In the genomic region with DNA sequence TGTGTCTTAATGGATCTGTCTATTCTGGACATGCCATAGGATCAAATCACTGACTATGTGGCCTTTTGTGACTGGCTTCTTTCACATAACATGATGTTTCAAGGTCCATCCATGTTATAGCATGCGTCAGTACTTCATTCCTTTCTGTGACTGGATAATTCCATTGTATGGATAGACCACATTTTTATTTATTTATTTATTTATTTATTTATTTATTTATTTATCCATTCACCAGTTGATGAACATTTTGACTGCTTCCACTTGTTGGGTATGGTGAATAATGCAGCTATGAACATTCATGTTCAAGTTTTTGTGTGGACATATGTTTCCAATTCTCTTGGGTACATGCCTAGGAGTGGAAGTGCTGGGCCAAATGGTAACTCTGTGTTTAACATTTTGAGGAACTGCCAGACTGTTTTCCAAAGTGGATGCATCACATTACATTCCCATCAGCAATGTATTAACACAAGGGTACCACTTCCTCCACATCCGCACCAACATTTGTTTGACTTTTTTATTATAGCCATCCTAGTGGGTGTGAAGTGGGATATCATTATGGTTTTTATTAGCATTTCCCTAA, we compare ENCODE assay signal across 22 cellular contexts. TPM values are rescaled to one million over a fixed set of nuclear protein-coding genes. Genes with fewer than 3 reads are reported as not detected.
"Had no signal": no experiment of that assay in that cellular context is flagged by ENCODE, and none has a peak within 500 bp of the region (broad histone marks: within the 10 kb centered on the region; RNA-seq: fewer than 3 reads in every experiment).

No MANE protein-coding gene starts in this region.

- FAIRE-seq: bronchial epithelial cell had no signal

- H3K4me1 ChIP-seq: colonic mucosa had no signal

- H3K9me3 Mint-ChIP-seq: activated CD4-positive, alpha-beta memory T cell treated with anti-CD3 and anti-CD28 coated beads, Interleukin-2, amount 10 ng/mL, durations not matched to agents 7 days and 5 days; activated CD4-positive, alpha-beta T cell treated with anti-CD3 and anti-CD28 coated beads, Interleukin-2, amount 10 ng/mL, durations not matched to agents 7 days and 5 days; activated naive CD4-positive, alpha-beta T cell treated with anti-CD3 and anti-CD28 coated beads, Interleukin-2, amount 50 U/mL, for 72 hours; activated T-cell treated with anti-CD3 and anti-CD28 coated beads, Interleukin-2, amount 50 U/mL, for 4 hours; activated T-helper 2 cell treated with anti-CD3 and anti-CD28 coated beads, Interferon-gamma antibody, Interleukin-2, Interleukin-4, amounts not matched to agents 10 μg/mL and 5 μg/mL and 100 μg/mL, durations not matched to agents 14 hours and 24 hours and 36 hours; naive thymus-derived CD8-positive, alpha-beta T cell; WTC11 had no signal

- H3K4me3 Mint-ChIP-seq: activated CD4-positive, alpha-beta memory T cell treated with anti-CD3 and anti-CD28 coated beads, Interleukin-2, amount 10 ng/mL, durations not matched to agents 7 days and 5 days; activated CD4-positive, alpha-beta T cell treated with anti-CD3 and anti-CD28 coated beads, Interleukin-2, amount 10 ng/mL, durations not matched to agents 7 days and 5 days; activated T-cell treated with anti-CD3 and anti-CD28 coated beads, Interleukin-2, amount 50 U/mL, for 4 hours; naive thymus-derived CD8-positive, alpha-beta T cell; WTC11 had no signal

- H3K27ac ChIP-seq: colonic mucosa, heart right ventricle, left lung, lower lobe of right lung, tibial nerve had no signal

- H3K27ac Mint-ChIP-seq: activated CD4-positive, alpha-beta memory T cell treated with anti-CD3 and anti-CD28 coated beads, Interleukin-2, amount 10 ng/mL, durations not matched to agents 7 days and 5 days; activated CD4-positive, alpha-beta T cell treated with anti-CD3 and anti-CD28 coated beads, Interleukin-2, amount 10 ng/mL, durations not matched to agents 7 days and 5 days; activated naive CD4-positive, alpha-beta T cell treated with anti-CD3 and anti-CD28 coated beads, Interleukin-2, amount 50 U/mL, for 72 hours; activated T-helper 2 cell treated with anti-CD3 and anti-CD28 coated beads, Interferon-gamma antibody, Interleukin-2, Interleukin-4, amounts not matched to agents 10 μg/mL and 5 μg/mL and 100 μg/mL, durations not matched to agents 14 hours and 24 hours and 36 hours; WTC11 had no signal

- DNase-seq: activated CD4-positive, alpha-beta memory T cell treated with anti-CD3 and anti-CD28 coated beads, Interleukin-2, amount 10 ng/mL, durations not matched to agents 7 days and 5 days; activated CD4-positive, alpha-beta T cell treated with anti-CD3 and anti-CD28 coated beads for 1 hour; activated CD4-positive, alpha-beta T cell treated with anti-CD3 and anti-CD28 coated beads, Interleukin-2, amount 10 ng/mL, durations not matched to agents 7 days and 5 days; activated naive CD4-positive, alpha-beta T cell; activated T-cell treated with anti-CD3 and anti-CD28 coated beads, Interleukin-2, amount 50 U/mL, for 4 hours; colonic mucosa; effector CD8-positive, alpha-beta T cell; foreskin melanocyte; heart right ventricle; left lung; lower lobe of right lung; mesenchymal stem cell; naive thymus-derived CD8-positive, alpha-beta T cell; posterior cingulate gyrus; right cardiac atrium; stimulated activated naive CD4-positive, alpha-beta T cell treated with Interleukin-2 at 50 U/mL for 16 hours; T-helper 2 cell had no signal

- ATAC-seq: activated naive CD4-positive, alpha-beta T cell treated with anti-CD3 and anti-CD28 coated beads, Interleukin-2, amount 50 U/mL, for 72 hours; activated T-cell treated with anti-CD3 and anti-CD28 coated beads, Interleukin-2, amount 50 U/mL, for 4 hours; heart right ventricle; left lung; lower lobe of right lung; naive thymus-derived CD8-positive, alpha-beta T cell; right cardiac atrium; WTC11 had no signal

- H3K4me3 ChIP-seq: colonic mucosa, heart right ventricle, left lung, lower lobe of right lung, tibial nerve had no signal

- H3K9me3 ChIP-seq: colonic mucosa, heart right ventricle, left lung, lower lobe of right lung, tibial nerve had no signal

- H3K36me3 Mint-ChIP-seq: activated naive CD4-positive, alpha-beta T cell treated with anti-CD3 and anti-CD28 coated beads, Interleukin-2, amount 50 U/mL, for 72 hours; naive thymus-derived CD8-positive, alpha-beta T cell; WTC11 had no signal

RNA-seq across cellular contexts. Expression of a gene that starts 14.0 kb away (rescaled TPM):
- total RNA-seq: bronchial epithelial cell had no signal
- polyA plus RNA-seq: naive thymus-derived CD8-positive, alpha-beta T cell had no signal
